In genomic region chr7:105036217-105037168, GRCh38 we compare ENCODE assay signal across 15 cellular contexts. TPM values are rescaled to one million over a fixed set of nuclear protein-coding genes. Genes with fewer than 3 reads are reported as not detected.
A peak's percentile ranks its signal among the peaks of the same experiment; 100 is the strongest.
DNase-seq lines count a peak whose midpoint lies in the region; ATAC-seq and TF ChIP-seq lines count a peak whose summit lies in the region.
"Had no signal": no experiment of that assay in that cellular context is flagged by ENCODE, and none has a peak within 500 bp of the region (broad histone marks: within the 10 kb centered on the region; RNA-seq: fewer than 3 reads in every experiment).

No MANE protein-coding gene starts in this region.

- intact Hi-C loops in natural killer cell (cut with micrococcal nuclease), result no loop called here
- intact Hi-C loops in heart left ventricle (cut with DNase I), result no loop called here
- intact Hi-C loops in dorsolateral prefrontal cortex (cut with DNase I), result no loop called here

- H3K9me3 ChIP-seq in heart left ventricle, result peaks cover 0 to 3% (median 0%) of the 10 kb centered on the region in 12 donors
- H3K9me3 ChIP-seq: tibial artery had no signal

- 35 to 42% (median 37%) methylated on average over 5 of the region's 5 CpGs for WGBS in heart left ventricle, 4 donors

- ATAC-seq in natural killer cell (peak in 1 of 3 donors; percentile 14), heart left ventricle (peak in 3 of 4 donors; percentile 6 to 36 (median 21)), GM21390 (IDR thresholded peaks at IDR 0.05; ENCODE audit: unreplicated experiment) (no peak)
- ATAC-seq in natural killer cell treated with Interleukin-12 subunit alpha and Interleukin-12 subunit beta and Interleukin-15 and Interleukin-18, amount 100 ng/mL, for 72 hours, result no peak
- ATAC-seq: foreskin keratinocyte had no signal

- H3K4me1 ChIP-seq in heart left ventricle, result peaks cover 3 to 79% (median 63%) of the 10 kb centered on the region in 12 donors
- H3K4me1 ChIP-seq: foreskin keratinocyte had no signal

- no peak for DNase-seq in natural killer cell
- DNase-seq in natural killer cell treated with Interleukin-12 subunit alpha and Interleukin-12 subunit beta and Interleukin-15 and Interleukin-18, amount 100 ng/mL, for 72 hours (ENCODE audit: low spot score), result no peak
- DNase-seq in NCI-H82 treated with DMSO at 0.1 percent for 48 hours (lab: John Stamatoyannopoulos, UW; ENCODE audit: unreplicated experiment), result peak; percentile 72
- DNase-seq in heart left ventricle, result no peak
- DNase-seq in SHP77 (lab: John Stamatoyannopoulos, UW), result no peak
- DNase-seq in dorsolateral prefrontal cortex, result no peak
- no peak for DNase-seq in GM10266 (ENCODE audit: extremely low spot score)
- DNase-seq: activated CD4-positive, alpha-beta T cell treated with anti-CD3 and anti-CD28 coated beads, Interleukin-2, amount 10 ng/mL, durations not matched to agents 24 days and 14 days; brain microvascular endothelial cell; effector CD8-positive, alpha-beta T cell; foreskin keratinocyte; NCI-H226; tibial artery had no signal

- peak overlapping the region; percentile 62 for H3K27ac Mint-ChIP-seq in natural killer cell
- peak overlapping the region in 1 of 2 donors; percentile 62 for H3K27ac Mint-ChIP-seq in natural killer cell treated with Interleukin-12 subunit alpha and Interleukin-12 subunit beta and Interleukin-15 and Interleukin-18, amount 100 ng/mL, for 72 hours
- H3K27ac Mint-ChIP-seq: activated CD4-positive, alpha-beta T cell treated with anti-CD3 and anti-CD28 coated beads, Interleukin-2, amount 10 ng/mL, durations not matched to agents 24 days and 14 days; mesothelial cell of epicardium had no signal

- H3K9me3 Mint-ChIP-seq in natural killer cell, result no peaks in the 10 kb centered on the region
- no peaks in the 10 kb centered on the region for H3K9me3 Mint-ChIP-seq in natural killer cell treated with Interleukin-12 subunit alpha and Interleukin-12 subunit beta and Interleukin-15 and Interleukin-18, amount 100 ng/mL, for 72 hours
- H3K9me3 Mint-ChIP-seq: activated CD4-positive, alpha-beta T cell treated with anti-CD3 and anti-CD28 coated beads, Interleukin-2, amount 10 ng/mL, durations not matched to agents 24 days and 14 days; mesothelial cell of epicardium had no signal

- peaks cover 44 to 46% of the 10 kb centered on the region in 2 donors for H3K4me1 Mint-ChIP-seq in natural killer cell
- H3K4me1 Mint-ChIP-seq in natural killer cell treated with Interleukin-12 subunit alpha and Interleukin-12 subunit beta and Interleukin-15 and Interleukin-18, amount 100 ng/mL, for 72 hours (ENCODE audit: low read depth in 2 of 2), result peaks cover 31 to 39% of the 10 kb centered on the region in 2 donors

- no peaks in the 10 kb centered on the region for H3K27me3 Mint-ChIP-seq in natural killer cell (ENCODE audit: low read depth in 2 of 2)
- H3K27me3 Mint-ChIP-seq in natural killer cell treated with Interleukin-12 subunit alpha and Interleukin-12 subunit beta and Interleukin-15 and Interleukin-18, amount 100 ng/mL, for 72 hours, result no peaks in the 10 kb centered on the region
- H3K27me3 Mint-ChIP-seq: activated CD4-positive, alpha-beta T cell treated with anti-CD3 and anti-CD28 coated beads, Interleukin-2, amount 10 ng/mL, durations not matched to agents 24 days and 14 days had no signal

- peak overlapping the region; percentile 17 for H3K4me3 Mint-ChIP-seq in natural killer cell
- no peak overlapping the region for H3K4me3 Mint-ChIP-seq in natural killer cell treated with Interleukin-12 subunit alpha and Interleukin-12 subunit beta and Interleukin-15 and Interleukin-18, amount 100 ng/mL, for 72 hours
- H3K4me3 Mint-ChIP-seq: activated CD4-positive, alpha-beta T cell treated with anti-CD3 and anti-CD28 coated beads, Interleukin-2, amount 10 ng/mL, durations not matched to agents 24 days and 14 days; mesothelial cell of epicardium had no signal

- H3K27ac ChIP-seq in heart left ventricle (peak overlapping the region in 3 of 12 donors; percentile 4 to 23 (median 13)), dorsolateral prefrontal cortex (peak overlapping the region in 1 of 59 donors; percentile 31)
- H3K27ac ChIP-seq: brain microvascular endothelial cell, foreskin keratinocyte, tibial artery had no signal

- H3K36me3 ChIP-seq in heart left ventricle, result peaks cover 0 to 24% (median 10%) of the 10 kb centered on the region in 9 donors

- TF ChIP-seq CTCF in natural killer cell (IDR thresholded peaks at IDR 0.05), result no peak
- TF ChIP-seq CTCF in heart left ventricle (IDR thresholded peaks at IDR 0.05), result no peak
- no peak for TF ChIP-seq CTCF in dorsolateral prefrontal cortex (IDR thresholded peaks at IDR 0.05 in 54 of 56, conservative IDR thresholded peaks at IDR 0.05 in 2 of 56; ENCODE audit: low read depth in 1 of 56, partially characterized antibody in 56 of 56)
- TF ChIP-seq CTCF in GM10266 (IDR thresholded peaks at IDR 0.05; ENCODE audit: control insufficient read depth, insufficient read depth, low read depth, missing control alignments), result no peak

- H3K4me3 ChIP-seq in heart left ventricle, result no peak overlapping the region
- no peak overlapping the region for H3K4me3 ChIP-seq in dorsolateral prefrontal cortex
- H3K4me3 ChIP-seq: tibial artery had no signal

- H3K36me3 Mint-ChIP-seq in natural killer cell, result no peaks in the 10 kb centered on the region
- peaks cover 4% of the 10 kb centered on the region for H3K36me3 Mint-ChIP-seq in natural killer cell treated with Interleukin-12 subunit alpha and Interleukin-12 subunit beta and Interleukin-15 and Interleukin-18, amount 100 ng/mL, for 72 hours

- H3K27me3 ChIP-seq in heart left ventricle (no peaks in the 10 kb centered on the region), dorsolateral prefrontal cortex (no peaks in the 10 kb centered on the region)
- H3K27me3 ChIP-seq: brain microvascular endothelial cell, foreskin keratinocyte, tibial artery had no signal

- TF ChIP-seq POLR2A in heart left ventricle (IDR thresholded peaks at IDR 0.05), result no peak

RNA-seq across cellular contexts. Expression of gene KMT2E, which starts 22.5 kb away (rescaled TPM):
- total RNA-seq in natural killer cell, result 100 to 1,000 TPM; 272 to 353 (median 345) TPM
- total RNA-seq in natural killer cell treated with Interleukin-12 subunit alpha and Interleukin-12 subunit beta and Interleukin-15 and Interleukin-18, amount 100 ng/mL, for 72 hours, result 100 to 1,000 TPM; 152 to 172 TPM
- total RNA-seq in heart left ventricle, result 10 to 100 TPM; 39.3 to 59.5 (median 46.7) TPM
- 10 to 100 TPM; 17.0 to 20.8 TPM for polyA plus RNA-seq in heart left ventricle
- 100 to 1,000 TPM; 106 to 165 (median 137) TPM for total RNA-seq in dorsolateral prefrontal cortex

Comparison
In these comparisons a context has a peak if more than half of its experiments do, and no peak if none do; other contexts are left out.
1. ATAC-seq: peak in heart left ventricle (3 of 4); none in natural killer cell treated with Interleukin-12 subunit alpha and Interleukin-12 subunit beta and Interleukin-15 and Interleukin-18, amount 100 ng/mL, for 72 hours (0 of 2) and GM21390 (single experiment).